1 cellular context compared by ENCODE assay signal in the genomic region with DNA sequence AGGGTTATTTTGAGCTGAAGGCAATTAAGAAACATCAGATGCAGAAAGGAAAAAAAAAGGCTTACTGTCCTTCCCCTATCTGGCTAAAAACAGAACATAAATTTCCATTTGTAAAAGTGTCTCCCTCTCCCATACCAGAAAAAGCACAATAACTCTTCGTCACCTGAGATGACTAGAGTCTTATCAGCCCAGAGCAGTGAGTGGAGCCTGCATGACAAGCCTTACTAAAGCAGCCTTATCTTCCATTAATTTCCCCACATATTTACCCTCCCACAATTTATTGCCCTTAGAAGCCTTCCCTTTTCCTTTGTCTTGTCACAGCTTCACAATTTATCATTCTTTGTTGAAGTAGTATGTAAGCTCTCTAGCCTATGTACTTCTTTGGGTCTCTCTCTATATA.
TF ChIP-seq lines count a peak whose summit lies in the region.

No MANE protein-coding gene starts in this region.

TF ChIP-seq in K562, 482 proteins besides CTCF, POLR2A, EP300 and RAD21 (continued from another document):
- TF ChIP-seq, protein P1, sequence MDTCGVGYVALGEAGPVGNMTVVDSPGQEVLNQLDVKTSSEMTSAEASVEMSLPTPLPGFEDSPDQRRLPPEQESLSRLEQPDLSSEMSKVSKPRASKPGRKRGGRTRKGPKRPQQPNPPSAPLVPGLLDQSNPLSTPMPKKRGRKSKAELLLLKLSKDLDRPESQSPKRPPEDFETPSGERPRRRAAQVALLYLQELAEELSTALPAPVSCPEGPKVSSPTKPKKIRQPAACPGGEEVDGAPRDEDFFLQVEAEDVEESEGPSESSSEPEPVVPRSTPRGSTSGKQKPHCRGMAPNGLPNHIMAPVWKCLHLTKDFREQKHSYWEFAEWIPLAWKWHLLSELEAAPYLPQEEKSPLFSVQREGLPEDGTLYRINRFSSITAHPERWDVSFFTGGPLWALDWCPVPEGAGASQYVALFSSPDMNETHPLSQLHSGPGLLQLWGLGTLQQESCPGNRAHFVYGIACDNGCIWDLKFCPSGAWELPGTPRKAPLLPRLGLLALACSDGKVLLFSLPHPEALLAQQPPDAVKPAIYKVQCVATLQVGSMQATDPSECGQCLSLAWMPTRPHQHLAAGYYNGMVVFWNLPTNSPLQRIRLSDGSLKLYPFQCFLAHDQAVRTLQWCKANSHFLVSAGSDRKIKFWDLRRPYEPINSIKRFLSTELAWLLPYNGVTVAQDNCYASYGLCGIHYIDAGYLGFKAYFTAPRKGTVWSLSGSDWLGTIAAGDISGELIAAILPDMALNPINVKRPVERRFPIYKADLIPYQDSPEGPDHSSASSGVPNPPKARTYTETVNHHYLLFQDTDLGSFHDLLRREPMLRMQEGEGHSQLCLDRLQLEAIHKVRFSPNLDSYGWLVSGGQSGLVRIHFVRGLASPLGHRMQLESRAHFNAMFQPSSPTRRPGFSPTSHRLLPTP (IDR thresholded peaks at IDR 0.05; ENCODE audit: borderline replicate concordance, extremely low read depth, insufficient read length) = no peak
- TF ChIP-seq PRPF4 (IDR thresholded peaks at IDR 0.05; ENCODE audit: insufficient read depth, low read depth, low read length, poor library complexity, severe bottlenecking) = no peak
- TF ChIP-seq USF2 (CRISPR knock-in tag; IDR thresholded peaks at IDR 0.05) = no peak
- no peak for TF ChIP-seq HSF4 (CRISPR knock-in tag; IDR thresholded peaks at IDR 0.05; ENCODE audit: borderline replicate concordance)
- TF ChIP-seq STAG1 (CRISPR knock-in tag; IDR thresholded peaks at IDR 0.05; ENCODE audit: borderline replicate concordance) = no peak
- no peak for TF ChIP-seq ESRRB (CRISPR knock-in tag; IDR thresholded peaks at IDR 0.05; ENCODE audit: borderline replicate concordance)
- no peak for TF ChIP-seq SNRNP70 (optimal IDR thresholded peaks at IDR 0.05; ENCODE audit: low read depth, low read length)
- TF ChIP-seq, protein P2, sequence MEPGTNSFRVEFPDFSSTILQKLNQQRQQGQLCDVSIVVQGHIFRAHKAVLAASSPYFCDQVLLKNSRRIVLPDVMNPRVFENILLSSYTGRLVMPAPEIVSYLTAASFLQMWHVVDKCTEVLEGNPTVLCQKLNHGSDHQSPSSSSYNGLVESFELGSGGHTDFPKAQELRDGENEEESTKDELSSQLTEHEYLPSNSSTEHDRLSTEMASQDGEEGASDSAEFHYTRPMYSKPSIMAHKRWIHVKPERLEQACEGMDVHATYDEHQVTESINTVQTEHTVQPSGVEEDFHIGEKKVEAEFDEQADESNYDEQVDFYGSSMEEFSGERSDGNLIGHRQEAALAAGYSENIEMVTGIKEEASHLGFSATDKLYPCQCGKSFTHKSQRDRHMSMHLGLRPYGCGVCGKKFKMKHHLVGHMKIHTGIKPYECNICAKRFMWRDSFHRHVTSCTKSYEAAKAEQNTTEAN (CRISPR knock-in tag; IDR thresholded peaks at IDR 0.05) = no peak
